In the genomic region with DNA sequence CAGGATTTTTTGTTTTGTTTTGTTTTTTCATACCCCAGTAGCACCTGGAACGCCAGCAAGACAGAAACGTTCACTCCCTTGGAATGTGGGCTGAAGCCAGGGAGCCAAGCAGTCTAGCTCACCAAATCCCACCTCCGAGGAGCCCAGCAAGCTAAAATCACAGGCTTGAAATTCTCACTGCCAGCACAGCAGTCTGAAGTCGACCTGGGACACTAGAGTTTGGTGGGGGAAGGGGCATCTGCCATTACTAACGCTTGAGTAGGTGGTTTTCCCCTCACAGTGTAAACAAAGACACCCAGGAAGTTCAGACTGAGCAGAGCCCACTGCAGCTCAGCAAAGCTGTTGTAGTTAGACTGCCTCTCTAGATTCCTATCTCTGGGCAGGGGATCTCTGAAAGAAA, we compare ENCODE assay signal across 19 cellular contexts.
"Had no signal": no experiment of that assay in that cellular context is flagged by ENCODE, and none has a peak within 500 bp of the region (broad histone marks: within the 10 kb centered on the region; RNA-seq: fewer than 3 reads in every experiment).

No MANE protein-coding gene starts in this region.

- H3K4me1 ChIP-seq: tibial nerve had no signal

- H3K36me3 ChIP-seq: brain microvascular endothelial cell, tibial nerve had no signal

- H3K27me3 ChIP-seq: brain microvascular endothelial cell, tibial nerve had no signal

- DNase-seq: activated CD4-positive, alpha-beta T cell treated with anti-CD3 and anti-CD28 coated beads, Interleukin-2, amount 10 ng/mL, durations not matched to agents 7 days and 5 days; activated CD4-positive, CD25-positive, alpha-beta regulatory T cell; activated naive CD8-positive, alpha-beta T cell treated with anti-CD3 and anti-CD28 coated beads for 36 hours; amygdala; brain microvascular endothelial cell; dermis blood vessel endothelial cell; hypothalamus; kidney glomerular epithelial cell; mesenchymal stem cell; nucleus accumbens; posterior cingulate gyrus; retina; stimulated activated CD4-positive, alpha-beta T cell treated with anti-CD3 and anti-CD28 coated beads, Interleukin-15, amount 100 ng/mL, for 24 hours; stimulated activated CD4-positive, alpha-beta T cell treated with anti-CD3 and anti-CD28 coated beads, Interleukin-4, amount 100 ng/mL, for 1 hour; stimulated activated naive B cell treated with anti-CD40 and anti-IgM and Interleukin-4, amounts not matched to agents 10 μg/mL and 1 μg/mL and 100 μg/mL, for 72 hours had no signal

- FAIRE-seq: endometrium had no signal

- H3K27ac ChIP-seq: brain microvascular endothelial cell, tibial nerve had no signal

- H3K4me3 ChIP-seq: tibial nerve had no signal

- ATAC-seq: esophagus mucosa; natural killer cell treated with Interleukin-12 subunit alpha and Interleukin-12 subunit beta and Interleukin-15 and Interleukin-18, amount 100 ng/mL, for 72 hours; stimulated activated naive B cell treated with anti-CD40 and anti-IgM and Interleukin-4, amounts not matched to agents 10 μg/mL and 1 μg/mL and 100 μg/mL, for 72 hours had no signal
